Comparison of ENCODE assay signal across 11 cellular contexts in the genomic region with DNA sequence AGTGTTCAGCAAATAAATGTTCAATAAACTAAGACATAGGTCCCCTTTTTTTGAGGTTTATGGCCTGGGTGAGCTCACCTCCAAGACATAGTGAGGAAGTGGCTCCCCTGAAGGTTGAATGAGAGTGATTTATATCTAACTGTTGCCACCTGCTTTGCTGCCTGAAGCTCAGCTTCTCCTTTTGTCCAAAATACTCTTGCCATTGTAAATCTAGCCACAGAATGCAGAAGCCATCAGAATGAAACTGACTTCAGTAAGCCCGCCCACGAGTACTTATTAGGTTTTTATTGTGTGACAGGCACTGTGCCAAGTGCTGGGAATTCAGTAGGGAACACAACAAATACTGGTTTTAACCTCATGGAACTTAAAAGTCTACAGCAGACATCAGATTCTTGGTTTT. TPM values are rescaled to one million over a fixed set of nuclear protein-coding genes. Genes with fewer than 3 reads are reported as not detected.
DNase-seq lines count a peak whose midpoint lies in the region; ATAC-seq, FAIRE-seq and TF ChIP-seq lines count a peak whose summit lies in the region.
"Had no signal": no experiment of that assay in that cellular context is flagged by ENCODE, and none has a peak within 500 bp of the region (broad histone marks: within the 10 kb centered on the region; RNA-seq: fewer than 3 reads in every experiment).

No MANE protein-coding gene starts in this region.

- H3K36me3 ChIP-seq in OCI-LY7 (ENCODE audit: insufficient read depth, low read length) (no peaks in the 10 kb centered on the region), mucosa of descending colon (ENCODE audit: low read depth) (no peaks in the 10 kb centered on the region)
- H3K36me3 ChIP-seq: lower lobe of right lung, tibial artery had no signal

- no peaks in the 10 kb centered on the region for H4K20me1 ChIP-seq in OCI-LY7 (ENCODE audit: insufficient read depth, low read length)

- H2AFZ ChIP-seq in OCI-LY7 (ENCODE audit: low read length), result peak overlapping the region; percentile 56

- POLR2A ChIA-PET in OCI-LY7 (lab: Charles Lee), result interaction anchor here (0.9 to 1.9 kb wide), 6 partner anchors 12 to 175 kb away, joined by 3 to 8 read pairs (median 3); a partner anchor contains a TSS

- H3K79me2 ChIP-seq in OCI-LY7 (ENCODE audit: insufficient read depth, low read depth, low read length), result no peaks in the 10 kb centered on the region

- peak; percentile 62 for ATAC-seq in GM18502 (IDR thresholded peaks at IDR 0.05; ENCODE audit: poor library complexity, unreplicated experiment)
- ATAC-seq in HG03354 (IDR thresholded peaks at IDR 0.05; ENCODE audit: poor library complexity, severe bottlenecking, unreplicated experiment), result peak; percentile 59
- peak; percentile 21 for ATAC-seq in mucosa of descending colon

- H3K9me3 ChIP-seq in OCI-LY7 (ENCODE audit: low read length), result no peaks in the 10 kb centered on the region
- H3K9me3 ChIP-seq in mucosa of descending colon, result no peaks in the 10 kb centered on the region
- H3K9me3 ChIP-seq: lower lobe of right lung, tibial artery had no signal

- no peak for FAIRE-seq in urothelium cell line (lab: Jason Lieb, UNC)

- no peaks in the 10 kb centered on the region for H3K9me2 ChIP-seq in OCI-LY7 (ENCODE audit: insufficient read depth, low read length)

- H3K27ac ChIP-seq in OCI-LY7 (ENCODE audit: low read depth, low read length, poor library complexity, severe bottlenecking), result peak overlapping the region; percentile 44
- H3K27ac ChIP-seq: lower lobe of right lung, tibial artery had no signal

- peaks cover 19% of the 10 kb centered on the region for H3K4me1 ChIP-seq in OCI-LY7 (ENCODE audit: insufficient read depth, low read length, poor library complexity, severe bottlenecking)
- no peaks in the 10 kb centered on the region for H3K4me1 ChIP-seq in mucosa of descending colon (ENCODE audit: low read depth)

- no peak for TF ChIP-seq CTCF in OCI-LY7 (conservative IDR thresholded peaks at IDR 0.05; ENCODE audit: low read length)
- no peak for TF ChIP-seq CTCF in mucosa of descending colon (IDR thresholded peaks at IDR 0.05)

- H3K4me2 ChIP-seq in OCI-LY7 (ENCODE audit: low read length), result peak overlapping the region; percentile 42

- peak; percentile 71 for DNase-seq in OCI-LY7 (ENCODE audit: low spot score)
- DNase-seq in mucosa of descending colon, result peak in 1 of 3 donors; percentile 21
- no peak for DNase-seq in H4 (ENCODE audit: low spot score)
- DNase-seq in HUDEP-2 (lab: John Stamatoyannopoulos, UW; ENCODE audit: unreplicated experiment in 76 of 76), result no peak
- DNase-seq in urothelium cell line (ENCODE audit: low spot score), result no peak
- DNase-seq in dermis blood vessel endothelial cell, result no peak
- DNase-seq: lower lobe of right lung, tibial artery had no signal

- intact Hi-C loops in OCI-LY7 (cut with micrococcal nuclease; ENCODE audit: unreplicated experiment) (loop anchor here (5.0 kb wide), 1 partner anchor 246 kb away; no protein-coding TSS in a partner anchor), mucosa of descending colon (cut with DNase I, micrococcal nuclease) (loop anchor here in 1 of 2 donors (10.0 kb wide), 1 partner anchor 219 kb away; no protein-coding TSS in a partner anchor)

- no peak overlapping the region for H3K4me3 ChIP-seq in OCI-LY7 (ENCODE audit: low read depth, low read length, poor library complexity, severe bottlenecking)
- H3K4me3 ChIP-seq in mucosa of descending colon, result no peak overlapping the region
- H3K4me3 ChIP-seq: lower lobe of right lung, tibial artery had no signal

- CTCF ChIA-PET in OCI-LY7 (lab: Charles Lee; ENCODE audit: unreplicated experiment), result no interaction called here

- no TSS peak for BruUV-seq in OCI-LY7 (replicated peaks; lab: Mats Ljungman, UMichigan)

RNA-seq across cellular contexts. Expression of a gene that starts 18.0 kb away (rescaled TPM):
- 9.5 and 15.1 TPM in 2 replicates for total RNA-seq in OCI-LY7 (2014; rRNA removed; shearing (Covaris generic))
- 3.0 and 5.2 TPM in 2 replicates for total RNA-seq in OCI-LY7 (2022)
- total RNA-seq in mucosa of descending colon, result 1 to 10 TPM in 2 of 3 donors, not detected in 1; 1.1 to 2.7 TPM
- total RNA-seq in H4 (2014; rRNA removed; shearing (Covaris generic)), result 0.45 TPM in 1 of 2 replicates, not detected in the other
- total RNA-seq in dermis blood vessel endothelial cell, result not detected in 2 replicates
- total RNA-seq: G401, lower lobe of right lung had no signal
